Comparison of ENCODE assay signal across 38 cellular contexts in genomic region chr2:236454076-236454475, GRCh38.
"Had no signal": no experiment of that assay in that cellular context is flagged by ENCODE, and none has a peak within 500 bp of the region (broad histone marks: within the 10 kb centered on the region; RNA-seq: fewer than 3 reads in every experiment).

No MANE protein-coding gene starts in this region.

- H3K4me3 ChIP-seq: adrenal gland, ascending aorta, body of pancreas, breast epithelium, cardiac muscle cell had no signal

- H3K9me3 Mint-ChIP-seq: activated T-helper 1 cell treated with anti-CD3 and anti-CD28 coated beads, Interleukin-12 subunit alpha, Interleukin-12 subunit beta, Interleukin-2, Interleukin-4 antibody, amounts not matched to agents 30 ng/mL and 10 ng/mL and 1 ng/mL, durations not matched to agents 14 hours and 24 hours and 36 hours; activated T-helper 2 cell treated with anti-CD3 and anti-CD28 coated beads, Interferon-gamma antibody, Interleukin-2, Interleukin-4, amounts not matched to agents 10 μg/mL and 5 μg/mL and 100 μg/mL, durations not matched to agents 14 hours and 24 hours and 36 hours had no signal

- H3K27me3 ChIP-seq: adrenal gland, ascending aorta, body of pancreas, brain microvascular endothelial cell, breast epithelium, cardiac muscle cell had no signal

- H3K4me1 ChIP-seq: adrenal gland, ascending aorta, body of pancreas, breast epithelium had no signal

- H3K4me3 Mint-ChIP-seq: activated naive CD4-positive, alpha-beta T cell treated with anti-CD3 and anti-CD28 coated beads for 36 hours; activated naive CD4-positive, alpha-beta T cell treated with anti-CD3 and anti-CD28 coated beads, Interleukin-2, amount 10 ng/mL, durations not matched to agents 7 days and 5 days; activated naive CD4-positive, alpha-beta T cell treated with anti-CD3 and anti-CD28 coated beads, Interleukin-2, amount 50 U/mL, for 24 hours; activated naive CD8-positive, alpha-beta T cell; activated naive CD8-positive, alpha-beta T cell treated with anti-CD3 and anti-CD28 coated beads for 36 hours; activated naive CD8-positive, alpha-beta T cell treated with anti-CD3 and anti-CD28 coated beads, Interleukin-2, amount 10 ng/mL, durations not matched to agents 7 days and 5 days; activated naive CD8-positive, alpha-beta T cell treated with anti-CD3 and anti-CD28 coated beads, Interleukin-2, amount 50 U/mL, for 24 hours; activated T-cell treated with anti-CD3 and anti-CD28 coated beads, Interleukin-2, amount 50 U/mL, for 24 hours; activated T-cell treated with anti-CD3 and anti-CD28 coated beads, Interleukin-2, amount 50 U/mL, for 4 hours; activated T-cell treated with anti-CD3 and anti-CD28 coated beads, Interleukin-2, amount 50 U/mL, for 72 hours; activated T-helper 1 cell treated with anti-CD3 and anti-CD28 coated beads, Interleukin-12 subunit alpha, Interleukin-12 subunit beta, Interleukin-2, Interleukin-4 antibody, amounts not matched to agents 30 ng/mL and 10 ng/mL and 1 ng/mL, durations not matched to agents 14 hours and 24 hours and 36 hours; activated T-helper 17 cell treated with anti-CD3 and anti-CD28 coated beads, Interleukin-2, amount 50 U/mL, for 72 hours; brain; central memory CD8-positive, alpha-beta T cell had no signal

- H3K27me3 Mint-ChIP-seq: activated naive CD4-positive, alpha-beta T cell treated with anti-CD3 and anti-CD28 coated beads, Interleukin-2, amount 10 ng/mL, durations not matched to agents 7 days and 5 days; activated naive CD8-positive, alpha-beta T cell treated with anti-CD3 and anti-CD28 coated beads for 36 hours; activated naive CD8-positive, alpha-beta T cell treated with anti-CD3 and anti-CD28 coated beads, Interleukin-2, amount 10 ng/mL, durations not matched to agents 7 days and 5 days had no signal

- ATAC-seq: activated naive CD4-positive, alpha-beta T cell treated with anti-CD3 and anti-CD28 coated beads, Interleukin-2, amount 50 U/mL, for 72 hours; activated naive CD8-positive, alpha-beta T cell treated with anti-CD3 and anti-CD28 coated beads, Interleukin-2, amount 50 U/mL, for 24 hours; activated T-cell treated with anti-CD3 and anti-CD28 coated beads, Interleukin-2, amount 50 U/mL, for 4 hours; activated T-cell treated with anti-CD3 and anti-CD28 coated beads, Interleukin-2, amount 50 U/mL, for 72 hours; activated T-helper 17 cell treated with anti-CD3 and anti-CD28 coated beads, Interleukin-2, amount 50 U/mL, for 72 hours; body of pancreas had no signal

- DNase-seq: activated effector memory CD4-positive, alpha-beta T cell treated with anti-CD3 and anti-CD28 coated beads, Interleukin-2, amount 50 U/mL, for 16 hours; activated effector memory CD4-positive, alpha-beta T cell treated with Interleukin-2 at 50 U/mL for 16 hours; activated gamma-delta T cell; activated gamma-delta T cell treated with Interleukin-2 at 50 U/mL for 16 hours; activated naive CD4-positive, alpha-beta T cell; activated naive CD4-positive, alpha-beta T cell treated with anti-CD3 and anti-CD28 coated beads for 36 hours; activated naive CD4-positive, alpha-beta T cell treated with anti-CD3 and anti-CD28 coated beads, Interleukin-2, amount 10 ng/mL, durations not matched to agents 7 days and 5 days; activated naive CD4-positive, alpha-beta T cell treated with anti-CD3 and anti-CD28 coated beads, Interleukin-2, amount 50 U/mL, for 16 hours; activated naive CD4-positive, alpha-beta T cell treated with Interleukin-2 at 50 U/mL for 16 hours; activated naive CD8-positive, alpha-beta T cell treated with anti-CD3 and anti-CD28 coated beads for 36 hours; activated naive CD8-positive, alpha-beta T cell treated with anti-CD3 and anti-CD28 coated beads, Interleukin-2, amount 10 ng/mL, durations not matched to agents 7 days and 5 days; activated naive CD8-positive, alpha-beta T cell treated with anti-CD3 and anti-CD28 coated beads, Interleukin-2, amount 50 U/mL, for 24 hours; activated T-cell treated with anti-CD3 and anti-CD28 coated beads, Interleukin-2, amount 50 U/mL, for 1 hour; activated T-cell treated with anti-CD3 and anti-CD28 coated beads, Interleukin-2, amount 50 U/mL, for 24 hours; activated T-cell treated with anti-CD3 and anti-CD28 coated beads, Interleukin-2, amount 50 U/mL, for 4 hours; activated T-cell treated with anti-CD3 and anti-CD28 coated beads, Interleukin-2, amount 50 U/mL, for 48 hours; activated T-cell treated with anti-CD3 and anti-CD28 coated beads, Interleukin-2, amount 50 U/mL, for 72 hours; adrenal gland; amniotic stem cell; amygdala; anterior cingulate cortex; aorta; body of pancreas; brain microvascular endothelial cell; caudate nucleus; central memory CD4-positive, alpha-beta T cell; cerebellar nuclear complex had no signal

- H3K27ac ChIP-seq: adrenal gland, ascending aorta, body of pancreas, brain microvascular endothelial cell, breast epithelium, cardiac muscle cell had no signal

- H3K36me3 ChIP-seq: adrenal gland, ascending aorta, brain microvascular endothelial cell, breast epithelium, cardiac muscle cell had no signal

- H3K27ac Mint-ChIP-seq: activated naive CD4-positive, alpha-beta T cell treated with anti-CD3 and anti-CD28 coated beads for 36 hours; activated naive CD4-positive, alpha-beta T cell treated with anti-CD3 and anti-CD28 coated beads, Interleukin-2, amount 10 ng/mL, durations not matched to agents 7 days and 5 days; activated naive CD4-positive, alpha-beta T cell treated with anti-CD3 and anti-CD28 coated beads, Interleukin-2, amount 50 U/mL, for 24 hours; activated naive CD4-positive, alpha-beta T cell treated with anti-CD3 and anti-CD28 coated beads, Interleukin-2, amount 50 U/mL, for 72 hours; activated naive CD8-positive, alpha-beta T cell; activated naive CD8-positive, alpha-beta T cell treated with anti-CD3 and anti-CD28 coated beads for 36 hours; activated naive CD8-positive, alpha-beta T cell treated with anti-CD3 and anti-CD28 coated beads, Interleukin-2, amount 10 ng/mL, durations not matched to agents 7 days and 5 days; activated naive CD8-positive, alpha-beta T cell treated with anti-CD3 and anti-CD28 coated beads, Interleukin-2, amount 50 U/mL, for 24 hours; activated T-cell treated with anti-CD3 and anti-CD28 coated beads, Interleukin-2, amount 50 U/mL, for 24 hours; activated T-cell treated with anti-CD3 and anti-CD28 coated beads, Interleukin-2, amount 50 U/mL, for 72 hours; activated T-helper 1 cell treated with anti-CD3 and anti-CD28 coated beads, Interleukin-12 subunit alpha, Interleukin-12 subunit beta, Interleukin-2, Interleukin-4 antibody, amounts not matched to agents 30 ng/mL and 10 ng/mL and 1 ng/mL, durations not matched to agents 14 hours and 24 hours and 36 hours; activated T-helper 17 cell treated with anti-CD3 and anti-CD28 coated beads, Interleukin-2, amount 50 U/mL, for 72 hours; activated T-helper 2 cell treated with anti-CD3 and anti-CD28 coated beads, Interferon-gamma antibody, Interleukin-2, Interleukin-4, amounts not matched to agents 10 μg/mL and 5 μg/mL and 100 μg/mL, durations not matched to agents 14 hours and 24 hours and 36 hours had no signal

- H3K36me3 Mint-ChIP-seq: activated naive CD4-positive, alpha-beta T cell treated with anti-CD3 and anti-CD28 coated beads, Interleukin-2, amount 10 ng/mL, durations not matched to agents 7 days and 5 days; activated naive CD4-positive, alpha-beta T cell treated with anti-CD3 and anti-CD28 coated beads, Interleukin-2, amount 50 U/mL, for 24 hours; brain had no signal

- H3K9me3 ChIP-seq: adrenal gland, ascending aorta, body of pancreas, breast epithelium had no signal

- H3K4me1 Mint-ChIP-seq: activated naive CD4-positive, alpha-beta T cell treated with anti-CD3 and anti-CD28 coated beads, Interleukin-2, amount 10 ng/mL, durations not matched to agents 7 days and 5 days; activated naive CD4-positive, alpha-beta T cell treated with anti-CD3 and anti-CD28 coated beads, Interleukin-2, amount 50 U/mL, for 24 hours; activated naive CD8-positive, alpha-beta T cell treated with anti-CD3 and anti-CD28 coated beads for 36 hours; activated naive CD8-positive, alpha-beta T cell treated with anti-CD3 and anti-CD28 coated beads, Interleukin-2, amount 10 ng/mL, durations not matched to agents 7 days and 5 days; activated naive CD8-positive, alpha-beta T cell treated with anti-CD3 and anti-CD28 coated beads, Interleukin-2, amount 50 U/mL, for 24 hours; activated T-helper 17 cell treated with anti-CD3 and anti-CD28 coated beads, Interleukin-2, amount 50 U/mL, for 72 hours; central memory CD8-positive, alpha-beta T cell had no signal
